Comparison of ENCODE assay signal across 1 cellular context in genomic region chr4:113955948-113956347, GRCh38.
TF ChIP-seq lines count a peak whose summit lies in the region.

No MANE protein-coding gene starts in this region.

TF ChIP-seq in IMR-90, 13 proteins besides CTCF, POLR2A, EP300 and RAD21:
- TF ChIP-seq FOS (IDR thresholded peaks at IDR 0.05; ENCODE audit: low read depth, low read length) (no peak), RFX5 (IDR thresholded peaks at IDR 0.05; ENCODE audit: low read depth, low read length) (no peak), BHLHE40 (IDR thresholded peaks at IDR 0.05; ENCODE audit: low read depth, low read length) (no peak), CHD1 (IDR thresholded peaks at IDR 0.05; ENCODE audit: low read depth, low read length) (no peak), MAFK (IDR thresholded peaks at IDR 0.05; ENCODE audit: low read depth, low read length) (no peak)
